Comparison of ENCODE assay signal across 35 cellular contexts in genomic region chr10:1509003-1509402, GRCh38.
"Had no signal": no experiment of that assay in that cellular context is flagged by ENCODE, and none has a peak within 500 bp of the region (broad histone marks: within the 10 kb centered on the region; RNA-seq: fewer than 3 reads in every experiment).

No MANE protein-coding gene starts in this region.

- H3K4me1 Mint-ChIP-seq: activated CD4-positive, alpha-beta memory T cell treated with anti-CD3 and anti-CD28 coated beads, Interleukin-2, amount 10 ng/mL, durations not matched to agents 7 days and 5 days; activated CD8-positive, alpha-beta memory T cell treated with anti-CD3 and anti-CD28 coated beads, Interleukin-2, amount 10 ng/mL, durations not matched to agents 7 days and 5 days; activated naive CD4-positive, alpha-beta T cell treated with anti-CD3 and anti-CD28 coated beads, Interleukin-2, amount 10 ng/mL, durations not matched to agents 7 days and 5 days; activated naive CD8-positive, alpha-beta T cell treated with anti-CD3 and anti-CD28 coated beads, Interleukin-2, amount 50 U/mL, for 24 hours; T-cell; T-helper 17 cell had no signal

- H3K9me3 ChIP-seq: Peyer's patch, SJSA1 had no signal

- H3K4me3 ChIP-seq: Peyer's patch, SJSA1 had no signal

- H3K4me3 Mint-ChIP-seq: activated CD4-positive, alpha-beta memory T cell treated with anti-CD3 and anti-CD28 coated beads, Interleukin-2, amount 10 ng/mL, durations not matched to agents 7 days and 5 days; activated CD8-positive, alpha-beta memory T cell treated with anti-CD3 and anti-CD28 coated beads, Interleukin-2, amount 10 ng/mL, durations not matched to agents 7 days and 5 days; activated naive CD4-positive, alpha-beta T cell treated with anti-CD3 and anti-CD28 coated beads, Interleukin-2, amount 10 ng/mL, durations not matched to agents 7 days and 5 days; activated naive CD8-positive, alpha-beta T cell; activated naive CD8-positive, alpha-beta T cell treated with anti-CD3 and anti-CD28 coated beads, Interleukin-2, amount 50 U/mL, for 24 hours; T-cell; T-helper 17 cell had no signal

- H3K36me3 Mint-ChIP-seq: activated CD8-positive, alpha-beta memory T cell treated with anti-CD3 and anti-CD28 coated beads, Interleukin-2, amount 10 ng/mL, durations not matched to agents 7 days and 5 days; activated naive CD4-positive, alpha-beta T cell treated with anti-CD3 and anti-CD28 coated beads, Interleukin-2, amount 10 ng/mL, durations not matched to agents 7 days and 5 days; activated naive CD8-positive, alpha-beta T cell; T-cell had no signal

- H3K27me3 ChIP-seq: brain microvascular endothelial cell, Peyer's patch, SJSA1 had no signal

- H3K36me3 ChIP-seq: brain microvascular endothelial cell, Peyer's patch, SJSA1 had no signal

- DNase-seq: activated CD4-positive, alpha-beta memory T cell treated with anti-CD3 and anti-CD28 coated beads, Interleukin-2, amount 10 ng/mL, durations not matched to agents 7 days and 5 days; activated CD4-positive, alpha-beta T cell treated with anti-CD3 and anti-CD28 coated beads for 1 hour; activated CD4-positive, alpha-beta T cell treated with anti-CD3 and anti-CD28 coated beads for 48 hours; activated CD4-positive, CD25-positive, alpha-beta regulatory T cell; activated CD8-positive, alpha-beta memory T cell treated with anti-CD3 and anti-CD28 coated beads for 24 hours; activated CD8-positive, alpha-beta memory T cell treated with anti-CD3 and anti-CD28 coated beads, Interleukin-2, amount 10 ng/mL, durations not matched to agents 7 days and 5 days; activated CD8-positive, alpha-beta memory T cell treated with anti-CD3 and anti-CD28 coated beads, Interleukin-2, amount 50 U/mL, for 48 hours; activated effector memory CD4-positive, alpha-beta T cell treated with Interleukin-2 at 50 U/mL for 16 hours; activated naive CD4-positive, alpha-beta T cell treated with anti-CD3 and anti-CD28 coated beads, Interleukin-2, amount 10 ng/mL, durations not matched to agents 7 days and 5 days; activated naive CD8-positive, alpha-beta T cell treated with anti-CD3 and anti-CD28 coated beads, Interleukin-2, amount 50 U/mL, for 24 hours; activated T-cell treated with anti-CD3 and anti-CD28 coated beads, Interleukin-2, amount 50 U/mL, for 48 hours; amniotic stem cell; aorta; brain microvascular endothelial cell; central memory CD4-positive, alpha-beta T cell; Kasumi-1; KG1; MM.1S; MV-4-11; NCI-H1694 treated with DMSO at 0.1 percent for 48 hours; NCI-H2029; NCI-H226; NCI-H446 treated with DMSO at 0.1 percent for 48 hours; NCI-H69; NK-92 treated with Interleukin-12 subunit alpha and Interleukin-12 subunit beta, amount 100 ng/mL, for 24 hours; PC-3; Peyer's patch; RPMI8226; SHP77 treated with DMSO at 0.1 percent for 48 hours; T-cell; T-helper 17 cell had no signal

- H3K27me3 Mint-ChIP-seq: activated CD4-positive, alpha-beta memory T cell treated with anti-CD3 and anti-CD28 coated beads, Interleukin-2, amount 10 ng/mL, durations not matched to agents 7 days and 5 days; activated CD8-positive, alpha-beta memory T cell treated with anti-CD3 and anti-CD28 coated beads, Interleukin-2, amount 10 ng/mL, durations not matched to agents 7 days and 5 days; activated naive CD8-positive, alpha-beta T cell had no signal

- H3K27ac Mint-ChIP-seq: activated CD4-positive, alpha-beta memory T cell treated with anti-CD3 and anti-CD28 coated beads, Interleukin-2, amount 10 ng/mL, durations not matched to agents 7 days and 5 days; activated CD8-positive, alpha-beta memory T cell treated with anti-CD3 and anti-CD28 coated beads, Interleukin-2, amount 10 ng/mL, durations not matched to agents 7 days and 5 days; activated naive CD4-positive, alpha-beta T cell treated with anti-CD3 and anti-CD28 coated beads, Interleukin-2, amount 10 ng/mL, durations not matched to agents 7 days and 5 days; activated naive CD8-positive, alpha-beta T cell; activated naive CD8-positive, alpha-beta T cell treated with anti-CD3 and anti-CD28 coated beads, Interleukin-2, amount 50 U/mL, for 24 hours; T-cell; T-helper 17 cell had no signal

- H3K4me1 ChIP-seq: Peyer's patch, SJSA1 had no signal

- H3K27ac ChIP-seq: brain microvascular endothelial cell, Peyer's patch, SJSA1, VCaP had no signal

- ATAC-seq: activated CD8-positive, alpha-beta memory T cell treated with anti-CD3 and anti-CD28 coated beads, Interleukin-2, amount 10 ng/mL, durations not matched to agents 7 days and 5 days; activated naive CD8-positive, alpha-beta T cell treated with anti-CD3 and anti-CD28 coated beads, Interleukin-2, amount 50 U/mL, for 24 hours; PC-3; SK-N-SH treated with all-trans-retinoic acid at 6 μM for 48 hours; T-cell; T-helper 17 cell had no signal
